13 cellular contexts compared by ENCODE assay signal in genomic region chr11:128463975-128464374, GRCh38.
DNase-seq lines count a peak whose midpoint lies in the region; ATAC-seq and TF ChIP-seq lines count a peak whose summit lies in the region.
"Had no signal": no experiment of that assay in that cellular context is flagged by ENCODE, and none has a peak within 500 bp of the region (broad histone marks: within the 10 kb centered on the region; RNA-seq: fewer than 3 reads in every experiment).

No MANE protein-coding gene starts in this region.

- ATAC-seq in SK-N-SH treated with all-trans-retinoic acid at 6 μM for 48 hours (no peak), T-cell (replicated peaks in 1 of 4) (no peak), HG03469 (IDR thresholded peaks at IDR 0.05; ENCODE audit: unreplicated experiment) (no peak), GM21619 (IDR thresholded peaks at IDR 0.05; ENCODE audit: unreplicated experiment) (no peak), left lobe of liver (no peak)

- H3K4me1 ChIP-seq in SK-N-SH (ENCODE audit: control insufficient read depth in 1 of 2, insufficient read depth in 2 of 2, low read depth in 1 of 2, low read length in 1 of 2) (peaks cover 16 to 24% of the 10 kb centered on the region in 2 experiments), hepatocyte (ENCODE audit: insufficient read depth) (peaks cover 27% of the 10 kb centered on the region), skeletal muscle tissue (ENCODE audit: control insufficient read depth in 3 of 3, insufficient read depth in 3 of 3, low read length in 3 of 3) (peaks cover 32 to 47% (median 33%) of the 10 kb centered on the region in 3 donors)

- H3K4me3 ChIP-seq in SK-N-SH (ENCODE audit: low read depth in 2 of 2, low read length in 1 of 2) (no peak overlapping the region), hepatocyte (no peak overlapping the region), skeletal muscle tissue (ENCODE audit: low read length in 3 of 3) (no peak overlapping the region)

- H3K4me3 Mint-ChIP-seq in T-cell: peak overlapping the region; percentile 71 to 99 (median 73)

- no peak for TF ChIP-seq EP300 in SK-N-SH (IDR thresholded peaks at IDR 0.05; ENCODE audit: borderline replicate concordance in 1 of 2, low read depth in 1 of 2, low read length in 1 of 2)

- H3K4me2 ChIP-seq in SK-N-SH: no peak overlapping the region
- H3K4me2 ChIP-seq in hepatocyte: peak overlapping the region; percentile 22

- no peaks in the 10 kb centered on the region for H3K9me2 ChIP-seq in SK-N-SH
- no peaks in the 10 kb centered on the region for H3K9me2 ChIP-seq in hepatocyte (replicated peaks; ENCODE audit: insufficient read depth)

- H3K9me3 ChIP-seq in SK-N-SH: no peaks in the 10 kb centered on the region
- H3K9me3 ChIP-seq in hepatocyte (ENCODE audit: low read depth): no peaks in the 10 kb centered on the region
- no peaks in the 10 kb centered on the region for H3K9me3 ChIP-seq in skeletal muscle tissue (ENCODE audit: control insufficient read depth in 3 of 3, low read length in 3 of 3)

- H3K36me3 ChIP-seq in SK-N-SH (replicated peaks in 1 of 2; ENCODE audit: control insufficient read depth in 1 of 2, insufficient read depth in 2 of 2, low read length in 1 of 2): peaks cover 44 to 55% of the 10 kb centered on the region in 2 experiments
- H3K36me3 ChIP-seq in hepatocyte (replicated peaks; ENCODE audit: insufficient read depth, low read depth): no peaks in the 10 kb centered on the region
- H3K36me3 ChIP-seq in skeletal muscle tissue (ENCODE audit: control insufficient read depth in 3 of 3, insufficient read depth in 3 of 3, low read length in 3 of 3): peaks cover 13 to 29% (median 27%) of the 10 kb centered on the region in 3 donors

- H3K27ac Mint-ChIP-seq in T-cell: peak overlapping the region; percentile 93 to 98

- H3K79me2 ChIP-seq in SK-N-SH (ENCODE audit: insufficient read depth) (peaks cover 66% of the 10 kb centered on the region), hepatocyte (peaks cover under 1% of the 10 kb centered on the region)

- CTCF ChIA-PET in SK-N-SH (lab: Yijun Ruan, JAX) (interaction anchor here (0.6 kb wide), 1 partner anchor 27 kb away, joined by 3 read pairs; no protein-coding TSS in a partner anchor), T-cell (lab: Charles Lee) (interaction anchor here (0.6 to 1.5 kb wide), 6 partner anchors 61 to 367 kb away, joined by 3 to 9 read pairs (median 5); no protein-coding TSS in a partner anchor)

- H3K27me3 Mint-ChIP-seq in T-cell: no peaks in the 10 kb centered on the region

- no peak for TF ChIP-seq RAD21 in SK-N-SH (IDR thresholded peaks at IDR 0.05; ENCODE audit: low read length)

- H2AFZ ChIP-seq in SK-N-SH (ENCODE audit: low read depth): no peak overlapping the region
- H2AFZ ChIP-seq in hepatocyte: no peak overlapping the region

- peaks cover 96% of the 10 kb centered on the region for H3K36me3 Mint-ChIP-seq in T-cell

- H3K9ac ChIP-seq in SK-N-SH: peak overlapping the region; percentile 39; the same call in 1 of the 2 replicates
- H3K9ac ChIP-seq in skeletal muscle tissue (ENCODE audit: low read depth in 1 of 3, low read length in 3 of 3): no peak overlapping the region

- H3K27me3 ChIP-seq in SK-N-SH (ENCODE audit: insufficient read depth): no peaks in the 10 kb centered on the region
- H3K27me3 ChIP-seq in hepatocyte: no peaks in the 10 kb centered on the region
- no peaks in the 10 kb centered on the region for H3K27me3 ChIP-seq in skeletal muscle tissue (ENCODE audit: control insufficient read depth in 3 of 3, insufficient read depth in 3 of 3, low read length in 3 of 3)

- TF ChIP-seq CTCF in SK-N-SH (IDR thresholded peaks at IDR 0.05) (no peak), hepatocyte (IDR thresholded peaks at IDR 0.05; ENCODE audit: poor library complexity) (no peak)

- H3K9me3 Mint-ChIP-seq in T-cell: no peaks in the 10 kb centered on the region

- H3K27ac ChIP-seq in SK-N-SH (ENCODE audit: low read depth in 2 of 2, low read length in 1 of 2): peak overlapping the region; percentile 71 to 99
- peak overlapping the region; percentile 71 for H3K27ac ChIP-seq in hepatocyte
- peak overlapping the region; percentile 52 for H3K27ac ChIP-seq in skeletal muscle tissue (ENCODE audit: low read depth, low read length)
- H3K27ac ChIP-seq: 22Rv1 had no signal

- POLR2A ChIA-PET in SK-N-SH (lab: Yijun Ruan, JAX) (no interaction called here), T-cell (lab: Charles Lee) (interaction anchor here in 1 of 2 donors (0.6 to 1.5 kb wide), 2 partner anchors 41 to 122 kb away, joined by 3 read pairs; no protein-coding TSS in a partner anchor)

- H3K4me1 Mint-ChIP-seq in T-cell: peaks cover 97 to 99% (median 99%) of the 10 kb centered on the region in 3 donors

- H3F3A ChIP-seq in SK-N-SH (replicated peaks; ENCODE audit: insufficient read depth): peaks cover 35% of the 10 kb centered on the region

- H4K20me1 ChIP-seq in SK-N-SH (ENCODE audit: insufficient read depth) (no peaks in the 10 kb centered on the region), hepatocyte (ENCODE audit: insufficient read depth, poor library complexity, severe bottlenecking) (no peaks in the 10 kb centered on the region)

- DNase-seq in SK-N-SH (no peak), T-cell (peak in 1 of 34 experiments; percentile 1), hepatocyte (ENCODE audit: low spot score) (no peak), left lobe of liver (ENCODE audit: low spot score) (no peak)
- DNase-seq: glutamatergic neuron; NCI-H1694; stimulated activated CD4-positive, alpha-beta T cell treated with anti-CD3 and anti-CD28 coated beads, Interleukin-2, amount 100 ng/mL, for 24 hours; T-helper 9 cell had no signal

- WGBS in SK-N-SH (ENCODE audit: low lambda C conversion rate): 90% methylated on average over 3 of the region's 3 CpGs
- WGBS in hepatocyte (ENCODE audit: low lambda C conversion rate, missing lambda C conversion rate): 75% methylated on average over 3 of the region's 3 CpGs

TF ChIP-seq in SK-N-SH, 30 proteins besides CTCF, POLR2A, EP300 and RAD21:
- TF ChIP-seq TCF12 (IDR thresholded peaks at IDR 0.05) (no peak), SMC3 (IDR thresholded peaks at IDR 0.05; ENCODE audit: low read depth, low read length) (no peak), REST (IDR thresholded peaks at IDR 0.05; ENCODE audit: low read depth, low read length) (no peak), POLR2AphosphoS5 (IDR thresholded peaks at IDR 0.05; ENCODE audit: low read depth, low read length) (no peak), NRF1 (IDR thresholded peaks at IDR 0.05; ENCODE audit: low read depth, low read length) (no peak)
TF ChIP-seq in SK-N-SH: peak in this region for 0.

TF ChIP-seq in SK-N-SH treated with all-trans-retinoic acid at 6 μM for 48 hours, 23 proteins besides CTCF, POLR2A, EP300 and RAD21 (continues in another document):
- TF ChIP-seq TCF4 (CRISPR knock-in tag; IDR thresholded peaks at IDR 0.05; ENCODE audit: borderline replicate concordance): no peak
- no peak for TF ChIP-seq ARNTL (CRISPR knock-in tag; IDR thresholded peaks at IDR 0.05; ENCODE audit: borderline replicate concordance, low read depth)
- TF ChIP-seq ZNF70 (CRISPR knock-in tag; IDR thresholded peaks at IDR 0.05): no peak
- no peak for TF ChIP-seq RARB (CRISPR knock-in tag; IDR thresholded peaks at IDR 0.05)
- TF ChIP-seq CSRNP3 (CRISPR knock-in tag; IDR thresholded peaks at IDR 0.05): no peak
- TF ChIP-seq ZFP30 (CRISPR knock-in tag; IDR thresholded peaks at IDR 0.05): no peak
- no peak for TF ChIP-seq TSHZ2 (CRISPR knock-in tag; IDR thresholded peaks at IDR 0.05)
- TF ChIP-seq BACH2 (CRISPR knock-in tag; IDR thresholded peaks at IDR 0.05; ENCODE audit: borderline replicate concordance): no peak
- TF ChIP-seq ZNF565 (CRISPR knock-in tag; conservative IDR thresholded peaks at IDR 0.05; ENCODE audit: low read depth): no peak
